Comparison of ENCODE assay signal across 1 cellular context in the genomic region with DNA sequence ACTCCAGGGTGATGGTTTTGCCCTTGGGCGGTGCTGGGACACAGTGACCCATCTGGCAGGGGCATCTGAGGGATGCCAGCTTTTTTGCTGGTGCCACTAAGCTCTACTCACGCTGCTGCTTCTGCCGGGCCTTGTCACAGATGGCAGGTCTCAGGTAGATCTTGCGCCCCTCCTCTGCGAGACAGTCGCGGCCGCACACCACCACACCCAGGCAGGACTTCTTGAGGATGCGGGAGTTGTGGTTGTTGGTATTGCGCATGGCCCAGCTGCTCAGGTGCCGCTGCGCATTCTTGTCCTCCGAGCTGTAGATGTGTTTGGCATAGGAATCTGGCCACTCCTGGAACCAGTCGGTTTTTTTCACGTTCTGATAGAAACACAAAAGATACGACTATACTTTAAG.
TF ChIP-seq lines count a peak whose summit lies in the region.

No MANE protein-coding gene starts in this region.

TF ChIP-seq in H1, 55 proteins besides CTCF, POLR2A, EP300 and RAD21:
- TF ChIP-seq, protein P1, sequence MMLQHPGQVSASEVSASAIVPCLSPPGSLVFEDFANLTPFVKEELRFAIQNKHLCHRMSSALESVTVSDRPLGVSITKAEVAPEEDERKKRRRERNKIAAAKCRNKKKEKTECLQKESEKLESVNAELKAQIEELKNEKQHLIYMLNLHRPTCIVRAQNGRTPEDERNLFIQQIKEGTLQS (IDR thresholded peaks at IDR 0.05; ENCODE audit: insufficient read depth, low read depth, low read length) = no peak
- TF ChIP-seq GTF2F1 (IDR thresholded peaks at IDR 0.05; ENCODE audit: borderline replicate concordance, low read depth, low read length) = no peak
- no peak for TF ChIP-seq EZH2 (IDR thresholded peaks at IDR 0.05; ENCODE audit: low read depth, low read length, severe bottlenecking)
- TF ChIP-seq GABPA (IDR thresholded peaks at IDR 0.05; ENCODE audit: borderline replicate concordance, insufficient read depth, low read length) = no peak
- no peak for TF ChIP-seq TBP (IDR thresholded peaks at IDR 0.05; ENCODE audit: low read depth, low read length)
- no peak for TF ChIP-seq BCL11A (IDR thresholded peaks at IDR 0.05; ENCODE audit: low read depth in 2 of 2, low read length in 2 of 2)
- no peak for TF ChIP-seq JUND (IDR thresholded peaks at IDR 0.05; ENCODE audit: low read length)
- TF ChIP-seq SIN3A (conservative IDR thresholded peaks at IDR 0.05 in 1 of 2, IDR thresholded peaks at IDR 0.05 in 1 of 2; ENCODE audit: low read depth in 1 of 2, low read length in 2 of 2) = no peak
